Comparison of ENCODE assay signal across 10 cellular contexts in the genomic region with DNA sequence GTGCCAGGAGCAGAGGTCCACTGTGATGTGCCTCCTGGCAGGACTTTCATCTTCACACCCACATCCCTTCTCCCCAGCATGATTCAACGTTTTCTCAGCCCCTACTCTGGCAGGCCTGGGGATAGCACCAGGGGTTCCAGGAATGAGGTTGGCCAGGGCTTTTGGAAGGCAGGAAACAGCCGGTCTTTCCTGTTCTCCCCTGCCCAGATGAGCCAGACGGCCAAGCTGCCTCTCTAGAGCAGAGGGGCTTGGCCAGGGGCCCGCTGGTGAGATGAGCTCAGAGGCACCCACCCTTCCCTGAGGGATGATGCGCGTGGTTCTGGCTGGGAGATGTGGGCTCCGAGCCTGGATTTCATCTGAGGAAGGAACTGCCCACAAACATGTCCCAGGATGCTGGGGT. TPM values are rescaled to one million over a fixed set of nuclear protein-coding genes. Genes with fewer than 3 reads are reported as not detected.
DNase-seq lines count a peak whose midpoint lies in the region; ATAC-seq and TF ChIP-seq lines count a peak whose summit lies in the region.
"Had no signal": no experiment of that assay in that cellular context is flagged by ENCODE, and none has a peak within 500 bp of the region (broad histone marks: within the 10 kb centered on the region; RNA-seq: fewer than 3 reads in every experiment).

No MANE protein-coding gene starts in this region.

- CTCF ChIA-PET in activated CD8-positive, alpha-beta memory T cell treated with anti-CD3 and anti-CD28 coated beads, Interleukin-2, amount 10 ng/mL, durations not matched to agents 7 days and 5 days (lab: Charles Lee) = interaction anchor here (1.4 kb wide), 1 partner anchor 8 kb away, joined by 3 read pairs; no protein-coding TSS in a partner anchor
- CTCF ChIA-PET in activated CD4-positive, alpha-beta memory T cell treated with anti-CD3 and anti-CD28 coated beads for 36 hours (lab: Charles Lee) = no interaction called here

- H3K9me3 ChIP-seq in thyroid gland = no peaks in the 10 kb centered on the region
- H3K9me3 ChIP-seq: SJCRH30 had no signal

- no peaks in the 10 kb centered on the region for H3K36me3 Mint-ChIP-seq in activated CD8-positive, alpha-beta memory T cell treated with anti-CD3 and anti-CD28 coated beads, Interleukin-2, amount 10 ng/mL, durations not matched to agents 7 days and 5 days
- H3K36me3 Mint-ChIP-seq in activated CD4-positive, alpha-beta memory T cell treated with anti-CD3 and anti-CD28 coated beads for 36 hours = peaks cover 10% of the 10 kb centered on the region

- H3K36me3 ChIP-seq in brain microvascular endothelial cell (replicated peaks) (peaks cover 14% of the 10 kb centered on the region), thyroid gland (peaks cover 14 to 25% of the 10 kb centered on the region in 2 donors)

- peaks cover 28% of the 10 kb centered on the region for H3K27me3 Mint-ChIP-seq in activated CD8-positive, alpha-beta memory T cell treated with anti-CD3 and anti-CD28 coated beads, Interleukin-2, amount 10 ng/mL, durations not matched to agents 7 days and 5 days
- H3K27me3 Mint-ChIP-seq in activated CD4-positive, alpha-beta memory T cell treated with anti-CD3 and anti-CD28 coated beads for 36 hours = peaks cover 18% of the 10 kb centered on the region

- no peak overlapping the region for H3K4me3 ChIP-seq in brain microvascular endothelial cell (ENCODE audit: low read depth, low read length)
- H3K4me3 ChIP-seq in thyroid gland (replicated peaks in 1 of 3) = no peak overlapping the region
- H3K4me3 ChIP-seq: SJCRH30 had no signal

- no peak for TF ChIP-seq POLR2A in thyroid gland (IDR thresholded peaks at IDR 0.05)

- H3K27me3 ChIP-seq in brain microvascular endothelial cell (replicated peaks) (no peaks in the 10 kb centered on the region), thyroid gland (no peaks in the 10 kb centered on the region)
- H3K27me3 ChIP-seq: SJCRH30 had no signal

- 59 to 68% methylated on average over 6 to 7 of the region's 7 CpGs for WGBS in thyroid gland, 2 donors

- no peak for TF ChIP-seq CTCF in brain microvascular endothelial cell (IDR thresholded peaks at IDR 0.05; ENCODE audit: low read depth, low read length, missing control alignments)
- no peak for TF ChIP-seq CTCF in thyroid gland (IDR thresholded peaks at IDR 0.05)

- DNase-seq in HPDE6-E6E7 (ENCODE audit: extremely low spot score) (peak; percentile 81), brain microvascular endothelial cell (peak; percentile 59), iris pigment epithelial cell (ENCODE audit: low read depth) (peak; percentile 65), thyroid gland (peak; percentile 42 to 48)
- no peak for DNase-seq in activated CD8-positive, alpha-beta memory T cell treated with anti-CD3 and anti-CD28 coated beads, Interleukin-2, amount 10 ng/mL, durations not matched to agents 7 days and 5 days
- no peak for DNase-seq in activated CD4-positive, alpha-beta memory T cell treated with anti-CD3 and anti-CD28 coated beads for 36 hours
- DNase-seq: stimulated activated naive B cell treated with anti-CD40 and anti-IgM and Interleukin-4, amounts not matched to agents 10 μg/mL and 1 μg/mL and 100 μg/mL, for 72 hours had no signal

- H3K4me1 Mint-ChIP-seq in activated CD8-positive, alpha-beta memory T cell treated with anti-CD3 and anti-CD28 coated beads, Interleukin-2, amount 10 ng/mL, durations not matched to agents 7 days and 5 days = peaks cover 4% of the 10 kb centered on the region
- peaks cover 9% of the 10 kb centered on the region for H3K4me1 Mint-ChIP-seq in activated CD4-positive, alpha-beta memory T cell treated with anti-CD3 and anti-CD28 coated beads for 36 hours (ENCODE audit: low read depth)

- in situ Hi-C loops in brain microvascular endothelial cell (cut with HindIII; ENCODE audit: low pct_ligation_motif_present, low sequenced_read_pairs) = no loop called here

- H3K4me3 Mint-ChIP-seq in activated CD8-positive, alpha-beta memory T cell treated with anti-CD3 and anti-CD28 coated beads, Interleukin-2, amount 10 ng/mL, durations not matched to agents 7 days and 5 days = no peak overlapping the region
- no peak overlapping the region for H3K4me3 Mint-ChIP-seq in activated CD4-positive, alpha-beta memory T cell treated with anti-CD3 and anti-CD28 coated beads for 36 hours
- H3K4me3 Mint-ChIP-seq: stimulated activated naive B cell treated with anti-CD40 and anti-IgM and Interleukin-4, amounts not matched to agents 10 μg/mL and 1 μg/mL and 100 μg/mL, for 72 hours had no signal

- no peak for ATAC-seq in HG02623 (IDR thresholded peaks at IDR 0.05; ENCODE audit: unreplicated experiment)
- ATAC-seq in GM19452 (IDR thresholded peaks at IDR 0.05; ENCODE audit: unreplicated experiment) = no peak
- no peak for ATAC-seq in activated CD8-positive, alpha-beta memory T cell treated with anti-CD3 and anti-CD28 coated beads, Interleukin-2, amount 10 ng/mL, durations not matched to agents 7 days and 5 days
- ATAC-seq: stimulated activated naive B cell treated with anti-CD40 and anti-IgM and Interleukin-4, amounts not matched to agents 10 μg/mL and 1 μg/mL and 100 μg/mL, for 72 hours had no signal

- intact Hi-C loops in thyroid gland (cut with DNase I) = no loop called here
- intact Hi-C loops in activated CD4-positive, alpha-beta memory T cell treated with anti-CD3 and anti-CD28 coated beads for 36 hours (cut with micrococcal nuclease) = no loop called here

- H3K4me1 ChIP-seq in thyroid gland = peaks cover 2 to 10% of the 10 kb centered on the region in 2 donors

- H3K27ac Mint-ChIP-seq in activated CD8-positive, alpha-beta memory T cell treated with anti-CD3 and anti-CD28 coated beads, Interleukin-2, amount 10 ng/mL, durations not matched to agents 7 days and 5 days = no peak overlapping the region
- H3K27ac Mint-ChIP-seq in activated CD4-positive, alpha-beta memory T cell treated with anti-CD3 and anti-CD28 coated beads for 36 hours = no peak overlapping the region
- H3K27ac Mint-ChIP-seq: stimulated activated naive B cell treated with anti-CD40 and anti-IgM and Interleukin-4, amounts not matched to agents 10 μg/mL and 1 μg/mL and 100 μg/mL, for 72 hours had no signal

- H3K9me3 Mint-ChIP-seq in activated CD8-positive, alpha-beta memory T cell treated with anti-CD3 and anti-CD28 coated beads, Interleukin-2, amount 10 ng/mL, durations not matched to agents 7 days and 5 days (ENCODE audit: low read depth) = no peaks in the 10 kb centered on the region
- no peaks in the 10 kb centered on the region for H3K9me3 Mint-ChIP-seq in activated CD4-positive, alpha-beta memory T cell treated with anti-CD3 and anti-CD28 coated beads for 36 hours
- H3K9me3 Mint-ChIP-seq: stimulated activated naive B cell treated with anti-CD40 and anti-IgM and Interleukin-4, amounts not matched to agents 10 μg/mL and 1 μg/mL and 100 μg/mL, for 72 hours had no signal

- peak overlapping the region; percentile 14 for H3K27ac ChIP-seq in brain microvascular endothelial cell
- H3K27ac ChIP-seq in thyroid gland = peak overlapping the region in 1 of 3 donors; percentile 17
- H3K27ac ChIP-seq: SJCRH30 had no signal

- POLR2A ChIA-PET in activated CD4-positive, alpha-beta memory T cell treated with anti-CD3 and anti-CD28 coated beads for 36 hours (lab: Charles Lee) = no interaction called here

RNA-seq across cellular contexts. Expression of a gene that starts 4.3 kb away (rescaled TPM):
- total RNA-seq in thyroid gland = 10 to 100 TPM in 2 of 4 donors, 1 to 10 TPM in 2; 1.4 to 21.1 (median 9.1) TPM
- not detected for total RNA-seq in activated CD8-positive, alpha-beta memory T cell treated with anti-CD3 and anti-CD28 coated beads, Interleukin-2, amount 10 ng/mL, durations not matched to agents 7 days and 5 days
- not detected for total RNA-seq in activated CD4-positive, alpha-beta memory T cell treated with anti-CD3 and anti-CD28 coated beads for 36 hours

RNA-seq across cellular contexts. Expression of a gene that starts 27.0 kb away (rescaled TPM):
- total RNA-seq in thyroid gland = 10 to 100 TPM; 28.7 to 47.0 (median 35.8) TPM
- total RNA-seq in activated CD8-positive, alpha-beta memory T cell treated with anti-CD3 and anti-CD28 coated beads, Interleukin-2, amount 10 ng/mL, durations not matched to agents 7 days and 5 days = 10 to 100 TPM; 49.2 to 52.9 TPM
- total RNA-seq in activated CD4-positive, alpha-beta memory T cell treated with anti-CD3 and anti-CD28 coated beads for 36 hours = 10 to 100 TPM; 41.8 to 45.9 TPM

Comparison
In these comparisons a context has a peak if more than half of its experiments do, and no peak if none do; other contexts are left out.
1. DNase-seq: peak in HPDE6-E6E7 (single experiment), brain microvascular endothelial cell (single experiment), iris pigment epithelial cell (single experiment) and thyroid gland (2 of 2); none in activated CD8-positive, alpha-beta memory T cell treated with anti-CD3 and anti-CD28 coated beads, Interleukin-2, amount 10 ng/mL, durations not matched to agents 7 days and 5 days (single experiment) and activated CD4-positive, alpha-beta memory T cell treated with anti-CD3 and anti-CD28 coated beads for 36 hours (single experiment).